Comparison of ENCODE assay signal across 26 cellular contexts in genomic region chr4:59248313-59248712, GRCh38.
A peak's percentile ranks its signal among the peaks of the same experiment; 100 is the strongest.
DNase-seq lines count a peak whose midpoint lies in the region; ATAC-seq, FAIRE-seq and TF ChIP-seq lines count a peak whose summit lies in the region.
"Had no signal": no experiment of that assay in that cellular context is flagged by ENCODE, and none has a peak within 500 bp of the region (broad histone marks: within the 10 kb centered on the region; RNA-seq: fewer than 3 reads in every experiment).

No MANE protein-coding gene starts in this region.

- in situ Hi-C loops in HepG2 (cut with HindIII; ENCODE audit: extremely low pct_ligation_motif_present, low pct_unique_long_range_greater_than_20kb): loop anchor here (10.0 kb wide), 1 partner anchor 956 kb away; no protein-coding TSS in a partner anchor

- H3K79me2 ChIP-seq in HepG2 (ENCODE audit: insufficient read depth, low read length): no peaks in the 10 kb centered on the region

- TF ChIP-seq CTCF in liver (IDR thresholded peaks at IDR 0.05; ENCODE audit: low read depth, low read length, missing input control): no peak
- TF ChIP-seq CTCF in HepG2 (CRISPR knock-in tag; IDR thresholded peaks at IDR 0.05): no peak
- TF ChIP-seq CTCF in kidney (IDR thresholded peaks at IDR 0.05; ENCODE audit: borderline replicate concordance, extremely low read depth, insufficient read depth): no peak
- TF ChIP-seq CTCF in right lobe of liver (IDR thresholded peaks at IDR 0.05): no peak

- intact Hi-C loops in HepG2 (cut with micrococcal nuclease; ENCODE audit: unreplicated experiment) (no loop called here), kidney (cut with DNase I) (no loop called here), right lobe of liver (cut with DNase I) (no loop called here)

- H3K9ac ChIP-seq in liver (ENCODE audit: low read depth in 1 of 2, low read length in 2 of 2) (no peak overlapping the region), HepG2 (ENCODE audit: insufficient read depth, low read depth, low read length) (no peak overlapping the region), kidney (ENCODE audit: low read length in 2 of 2) (no peak overlapping the region)
- H3K9ac ChIP-seq: BLaER1 had no signal

- H3K4me3 ChIP-seq in liver (ENCODE audit: low read depth in 1 of 3, low read length in 3 of 3): no peak overlapping the region
- H3K4me3 ChIP-seq in HepG2 (replicated peaks in 1 of 3; ENCODE audit: insufficient read depth in 1 of 3, low read depth in 2 of 3, low read length in 3 of 3): no peak overlapping the region
- no peak overlapping the region for H3K4me3 ChIP-seq in kidney (ENCODE audit: low read length in 2 of 2)
- no peak overlapping the region for H3K4me3 ChIP-seq in right lobe of liver
- H3K4me3 ChIP-seq: BLaER1, GM12878 had no signal

- CTCF ChIA-PET in HepG2 (lab: Yijun Ruan, JAX; ENCODE audit: low intra/inter-chr PET ratio, low total read pairs): no interaction called here

- no peak overlapping the region for H3K27ac ChIP-seq in liver (ENCODE audit: low read depth in 1 of 2, low read length in 2 of 2)
- H3K27ac ChIP-seq in HepG2 (ENCODE audit: extremely low read length, insufficient read depth, low read length): no peak overlapping the region
- H3K27ac ChIP-seq in kidney (ENCODE audit: low read depth in 2 of 2, low read length in 2 of 2): no peak overlapping the region
- no peak overlapping the region for H3K27ac ChIP-seq in right lobe of liver
- H3K27ac ChIP-seq: 22Rv1, BLaER1 had no signal

- WGBS in liver: 16% methylated on average over 1 of the region's 1 CpG
- 0% methylated on average over 1 of the region's 1 CpG for WGBS in HepG2 (ENCODE audit: low lambda C conversion rate)
- 13% methylated on average over 1 of the region's 1 CpG for WGBS in right lobe of liver (ENCODE audit: insufficient coverage, low coverage, low lambda C conversion rate, missing lambda C conversion rate)

- BruUV-seq in HepG2 (replicated peaks; lab: Mats Ljungman, UMichigan): no TSS peak

- H3K4me1 ChIP-seq in liver (ENCODE audit: control insufficient read depth in 4 of 4, insufficient read depth in 4 of 4, low read length in 3 of 4) (peaks cover 0 to 11% (median 7%) of the 10 kb centered on the region in 4 donors), HepG2 (ENCODE audit: insufficient read depth, low read length) (no peaks in the 10 kb centered on the region), kidney (ENCODE audit: control insufficient read depth in 1 of 2, insufficient read depth in 1 of 2, low read depth in 1 of 2, low read length in 2 of 2) (no peaks in the 10 kb centered on the region), right lobe of liver (peaks cover 0 to 22% (median 8%) of the 10 kb centered on the region in 4 donors)
- H3K4me1 ChIP-seq: BE2C, BLaER1 had no signal

- no peak overlapping the region for H3K4me2 ChIP-seq in HepG2 (ENCODE audit: low read depth, low read length)
- H3K4me2 ChIP-seq: BLaER1 had no signal

- no peak overlapping the region for H2AFZ ChIP-seq in HepG2 (ENCODE audit: low read length)

- TF ChIP-seq RAD21 in liver (IDR thresholded peaks at IDR 0.05): no peak
- no peak for TF ChIP-seq RAD21 in HepG2 (CRISPR knock-in tag; IDR thresholded peaks at IDR 0.05)

- POLR2A ChIA-PET in HepG2 (lab: Yijun Ruan, JAX): no interaction called here

- H3K9me3 ChIP-seq in liver (ENCODE audit: control insufficient read depth in 4 of 4, low read length in 3 of 4): no peaks in the 10 kb centered on the region
- no peaks in the 10 kb centered on the region for H3K9me3 ChIP-seq in HepG2 (ENCODE audit: low read length)
- no peaks in the 10 kb centered on the region for H3K9me3 ChIP-seq in kidney (ENCODE audit: control insufficient read depth in 1 of 2, low read length in 2 of 2)
- H3K9me3 ChIP-seq in right lobe of liver: no peaks in the 10 kb centered on the region
- H3K9me3 ChIP-seq: BE2C, BLaER1 had no signal

- no peaks in the 10 kb centered on the region for H4K20me1 ChIP-seq in HepG2 (ENCODE audit: insufficient read depth, low read length)
- H4K20me1 ChIP-seq: BLaER1 had no signal

- TF ChIP-seq EP300 in HepG2 (IDR thresholded peaks at IDR 0.05; ENCODE audit: low read depth in 2 of 2, low read length in 2 of 2) (no peak), HepG2 (CRISPR knock-in tag; IDR thresholded peaks at IDR 0.05; ENCODE audit: borderline replicate concordance) (no peak)

- H3K36me3 ChIP-seq in liver (ENCODE audit: control insufficient read depth in 4 of 4, insufficient read depth in 3 of 4, low read depth in 1 of 4, low read length in 3 of 4) (no peaks in the 10 kb centered on the region), HepG2 (replicated peaks in 1 of 2; ENCODE audit: control insufficient read depth in 1 of 2, insufficient read depth in 2 of 2, low read length in 2 of 2) (no peaks in the 10 kb centered on the region), kidney (ENCODE audit: control insufficient read depth in 1 of 2, insufficient read depth in 2 of 2, low read length in 2 of 2) (no peaks in the 10 kb centered on the region), right lobe of liver (no peaks in the 10 kb centered on the region)
- H3K36me3 ChIP-seq: BE2C, BLaER1 had no signal

- no peaks in the 10 kb centered on the region for H3K27me3 ChIP-seq in liver (ENCODE audit: control insufficient read depth in 4 of 4, insufficient read depth in 4 of 4, low read length in 3 of 4)
- H3K27me3 ChIP-seq in HepG2 (ENCODE audit: control insufficient read depth in 1 of 2, insufficient read depth in 2 of 2, low read length in 2 of 2): no peaks in the 10 kb centered on the region
- no peaks in the 10 kb centered on the region for H3K27me3 ChIP-seq in right lobe of liver
- H3K27me3 ChIP-seq: BE2C, BLaER1 had no signal

- TF ChIP-seq POLR2A in HepG2 (IDR thresholded peaks at IDR 0.05; ENCODE audit: insufficient read depth in 1 of 2, low read depth in 2 of 2, low read length in 2 of 2) (no peak), right lobe of liver (IDR thresholded peaks at IDR 0.05) (no peak)

- FAIRE-seq in HepG2 (lab: Jason Lieb, UNC) (no peak), kidney (lab: Jason Lieb, UNC) (peak; percentile 42)
- FAIRE-seq: GM12878, GM12892, GM18507 had no signal

- DNase-seq in HepG2 (ENCODE audit: low spot score) (no peak), kidney (no peak), right lobe of liver (no peak), activated gamma-delta T cell (lab: John Stamatoyannopoulos, UW) (no peak)
- DNase-seq: ACHN; BE2C; C1 segment of cervical spinal cord; CD4-positive, alpha-beta memory T cell; CD4-positive, CD25-positive, alpha-beta regulatory T cell; CD8-positive, alpha-beta memory T cell; COR-L47; DMS 273 treated with DMSO at 0.1 percent for 48 hours; DMS153; DMS53; DMS79; DND-41; EL; GDM1 had no signal

- no peak for ATAC-seq in HepG2
- peak in 3 of 4 donors; percentile 57 to 70 (median 64) for ATAC-seq in right lobe of liver
- ATAC-seq in HG03457 (IDR thresholded peaks at IDR 0.05; ENCODE audit: unreplicated experiment): no peak
- no peak for ATAC-seq in HG02973 (IDR thresholded peaks at IDR 0.05; ENCODE audit: unreplicated experiment)
- ATAC-seq: GM12878 had no signal

TF ChIP-seq in liver, 16 proteins besides CTCF, POLR2A, EP300 and RAD21:
- peak in 1 of 2 donors; percentile 37 for TF ChIP-seq RXRA (IDR thresholded peaks at IDR 0.05)
- TF ChIP-seq FOXA2 (IDR thresholded peaks at IDR 0.05): no peak
- TF ChIP-seq SP1 (IDR thresholded peaks at IDR 0.05): peak; percentile 64
- TF ChIP-seq EGR1 (IDR thresholded peaks at IDR 0.05; ENCODE audit: low read depth in 2 of 2): no peak

TF ChIP-seq in HepG2, 621 proteins besides CTCF, POLR2A, EP300 and RAD21:
- TF ChIP-seq SRF (IDR thresholded peaks at IDR 0.05; ENCODE audit: low read depth, low read length) (no peak), SOX6 (IDR thresholded peaks at IDR 0.05) (no peak), SOX6 (CRISPR knock-in tag; IDR thresholded peaks at IDR 0.05) (no peak), ATAD3A (CRISPR knock-in tag; IDR thresholded peaks at IDR 0.05) (no peak), ZNF512B (CRISPR knock-in tag; IDR thresholded peaks at IDR 0.05; ENCODE audit: borderline replicate concordance) (no peak)

Comparison
In these comparisons a context has a peak if more than half of its experiments do, and no peak if none do; other contexts are left out.
1. ATAC-seq: peak in right lobe of liver (3 of 4); none in HepG2 (single experiment), HG03457 (single experiment) and HG02973 (single experiment).